In genomic region chr7:45404622-45405021, GRCh38 we compare ENCODE assay signal across 18 cellular contexts.
"Had no signal": no experiment of that assay in that cellular context is flagged by ENCODE, and none has a peak within 500 bp of the region (broad histone marks: within the 10 kb centered on the region; RNA-seq: fewer than 3 reads in every experiment).

No MANE protein-coding gene starts in this region.

- ATAC-seq: activated CD4-positive, alpha-beta T cell treated with anti-CD3 and anti-CD28 coated beads for 36 hours; activated naive CD4-positive, alpha-beta T cell treated with anti-CD3 and anti-CD28 coated beads, Interleukin-2, amount 50 U/mL, for 72 hours; activated T-cell treated with anti-CD3 and anti-CD28 coated beads, Interleukin-2, amount 50 U/mL, for 72 hours; gastroesophageal sphincter; left cardiac atrium; left ventricle myocardium superior; mucosa of descending colon; right cardiac atrium had no signal

- DNase-seq: activated CD4-positive, alpha-beta T cell treated with anti-CD3 and anti-CD28 coated beads for 36 hours; activated CD4-positive, CD25-positive, alpha-beta regulatory T cell; activated naive CD4-positive, alpha-beta T cell; activated T-cell treated with anti-CD3 and anti-CD28 coated beads for 4 hours; activated T-cell treated with anti-CD3 and anti-CD28 coated beads, Interleukin-2, amount 50 U/mL, for 72 hours; dermis blood vessel endothelial cell; effector CD8-positive, alpha-beta T cell; esophagus squamous epithelium; hippocampal formation; left cardiac atrium; left ventricle myocardium superior; mucosa of descending colon; posterior cingulate gyrus; right cardiac atrium; stimulated activated CD4-positive, alpha-beta T cell treated with anti-CD3 and anti-CD28 coated beads, Interleukin-15, amount 100 ng/mL, for 24 hours; stimulated activated naive CD4-positive, alpha-beta T cell had no signal
